8 cellular contexts compared by ENCODE assay signal in genomic region chrX:101078716-101079115, GRCh38. TPM values are rescaled to one million over a fixed set of nuclear protein-coding genes. Genes with fewer than 3 reads are reported as not detected.
DNase-seq lines count a peak whose midpoint lies in the region; ATAC-seq and TF ChIP-seq lines count a peak whose summit lies in the region.

Gene TMEM35A, plus strand, starts transcription at chrX:101078879. Its CDS starts 124 bp downstream, at chrX:101079003.

- no peak for ATAC-seq in HG03469 (IDR thresholded peaks at IDR 0.05; ENCODE audit: unreplicated experiment)

- DNase-seq in AG10803 (ENCODE audit: low read depth) (peak; percentile 15), NCI-H2227 (lab: John Stamatoyannopoulos, UW; ENCODE audit: unreplicated experiment) (peak; percentile 52), fibroblast of peridontal ligament (ENCODE audit: extremely low read depth) (peak; percentile 43), occipital lobe (lab: John Stamatoyannopoulos, UW) (no peak), amniotic stem cell (lab: John Stamatoyannopoulos, UW) (no peak), globus pallidus (ENCODE audit: low spot score) (no peak)
- DNase-seq in activated CD4-positive, alpha-beta T cell treated with anti-CD3 and anti-CD28 coated beads for 1 hour: no peak

- no peak for TF ChIP-seq CTCF in AG10803 (conservative IDR thresholded peaks at IDR 0.05; ENCODE audit: low read length)

- peak within 1 kb of the TSS; percentile 56 for H3K4me3 ChIP-seq in AG10803 (ENCODE audit: low read length)

RNA-seq across cellular contexts. Expression of gene TMEM35A, which starts in this region (rescaled TPM):
- total RNA-seq in occipital lobe: 66.4 TPM

Comparison
In these comparisons a context has a peak if more than half of its experiments do, and no peak if none do; other contexts are left out.
1. DNase-seq: peak in AG10803 (single experiment), NCI-H2227 (single experiment) and fibroblast of peridontal ligament (single experiment); none in occipital lobe (single experiment), amniotic stem cell (single experiment), globus pallidus (single experiment) and activated CD4-positive, alpha-beta T cell treated with anti-CD3 and anti-CD28 coated beads for 1 hour (single experiment).